ENCODE assay signal across 1 cellular context in the genomic region with DNA sequence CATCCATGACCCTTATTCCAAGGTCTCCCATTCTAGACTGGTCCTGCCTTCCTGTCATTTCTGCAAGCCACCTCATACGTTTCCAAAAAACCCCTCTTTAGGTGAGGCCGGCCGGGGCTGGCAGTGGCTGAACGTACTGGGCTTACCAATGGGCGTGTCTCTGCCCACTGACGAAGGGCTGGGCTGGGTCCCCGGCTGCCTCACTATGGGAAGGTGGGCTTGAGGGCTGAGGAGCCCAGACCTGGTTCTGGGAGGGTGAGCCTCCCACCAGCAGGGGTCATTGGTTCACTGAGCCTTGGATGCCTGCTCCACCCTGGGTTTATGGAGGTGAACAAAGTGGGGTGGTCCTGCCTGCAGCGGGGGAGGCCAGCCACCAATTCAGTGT.
TF ChIP-seq lines count a peak whose summit lies in the region.

No MANE protein-coding gene starts in this region.

TF ChIP-seq in SK-N-SH treated with all-trans-retinoic acid at 6 μM for 48 hours, 23 proteins besides CTCF, POLR2A, EP300 and RAD21 (continued from another document):
- TF ChIP-seq, protein P1, sequence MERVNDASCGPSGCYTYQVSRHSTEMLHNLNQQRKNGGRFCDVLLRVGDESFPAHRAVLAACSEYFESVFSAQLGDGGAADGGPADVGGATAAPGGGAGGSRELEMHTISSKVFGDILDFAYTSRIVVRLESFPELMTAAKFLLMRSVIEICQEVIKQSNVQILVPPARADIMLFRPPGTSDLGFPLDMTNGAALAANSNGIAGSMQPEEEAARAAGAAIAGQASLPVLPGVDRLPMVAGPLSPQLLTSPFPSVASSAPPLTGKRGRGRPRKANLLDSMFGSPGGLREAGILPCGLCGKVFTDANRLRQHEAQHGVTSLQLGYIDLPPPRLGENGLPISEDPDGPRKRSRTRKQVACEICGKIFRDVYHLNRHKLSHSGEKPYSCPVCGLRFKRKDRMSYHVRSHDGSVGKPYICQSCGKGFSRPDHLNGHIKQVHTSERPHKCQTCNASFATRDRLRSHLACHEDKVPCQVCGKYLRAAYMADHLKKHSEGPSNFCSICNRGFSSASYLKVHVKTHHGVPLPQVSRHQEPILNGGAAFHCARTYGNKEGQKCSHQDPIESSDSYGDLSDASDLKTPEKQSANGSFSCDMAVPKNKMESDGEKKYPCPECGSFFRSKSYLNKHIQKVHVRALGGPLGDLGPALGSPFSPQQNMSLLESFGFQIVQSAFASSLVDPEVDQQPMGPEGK (CRISPR knock-in tag; IDR thresholded peaks at IDR 0.05; ENCODE audit: borderline replicate concordance): no peak
